2 cellular contexts compared by ENCODE assay signal in genomic region chr12:6903712-6904111, GRCh38.
TF ChIP-seq lines count a peak whose summit lies in the region.

No MANE protein-coding gene starts in this region.

TF ChIP-seq in A549, 52 proteins besides CTCF, POLR2A, EP300 and RAD21 (continued from another document):
- no peak for TF ChIP-seq BCL3 (IDR thresholded peaks at IDR 0.05)
- no peak for TF ChIP-seq RFX5 (IDR thresholded peaks at IDR 0.05)
- no peak for TF ChIP-seq HOXB13 (CRISPR knock-in tag; IDR thresholded peaks at IDR 0.05; ENCODE audit: low read depth)
- no peak for TF ChIP-seq TFCP2L1 (CRISPR knock-in tag; IDR thresholded peaks at IDR 0.05)
- no peak for TF ChIP-seq RNF2 (IDR thresholded peaks at IDR 0.05; ENCODE audit: borderline replicate concordance, low read depth)

TF ChIP-seq in GM23338, 12 proteins besides CTCF, POLR2A, EP300 and RAD21 (continued from another document):
- no peak for TF ChIP-seq REST (IDR thresholded peaks at IDR 0.05; ENCODE audit: unreplicated experiment)
- TF ChIP-seq STAT1 (IDR thresholded peaks at IDR 0.05; ENCODE audit: unreplicated experiment): no peak
- TF ChIP-seq ZNF331 (CRISPR knock-in tag; IDR thresholded peaks at IDR 0.05; ENCODE audit: low read depth): no peak
- TF ChIP-seq ZNF462 (CRISPR knock-in tag; IDR thresholded peaks at IDR 0.05): no peak
- TF ChIP-seq EZH2 (IDR thresholded peaks at IDR 0.05; ENCODE audit: low read depth, unreplicated experiment): no peak
- no peak for TF ChIP-seq POLR2AphosphoS5 (IDR thresholded peaks at IDR 0.05; ENCODE audit: low read depth)
- no peak for TF ChIP-seq CREB1 (CRISPR knock-in tag; IDR thresholded peaks at IDR 0.05; ENCODE audit: low read depth)
- no peak for TF ChIP-seq ZNF114 (CRISPR knock-in tag; IDR thresholded peaks at IDR 0.05)
- no peak for TF ChIP-seq JUNB (IDR thresholded peaks at IDR 0.05; ENCODE audit: unreplicated experiment)
- no peak for TF ChIP-seq ETS1 (IDR thresholded peaks at IDR 0.05)
- TF ChIP-seq EZH2phosphoT487 (IDR thresholded peaks at IDR 0.05; ENCODE audit: unreplicated experiment): no peak
